1 cellular context compared by ENCODE assay signal in the genomic region with DNA sequence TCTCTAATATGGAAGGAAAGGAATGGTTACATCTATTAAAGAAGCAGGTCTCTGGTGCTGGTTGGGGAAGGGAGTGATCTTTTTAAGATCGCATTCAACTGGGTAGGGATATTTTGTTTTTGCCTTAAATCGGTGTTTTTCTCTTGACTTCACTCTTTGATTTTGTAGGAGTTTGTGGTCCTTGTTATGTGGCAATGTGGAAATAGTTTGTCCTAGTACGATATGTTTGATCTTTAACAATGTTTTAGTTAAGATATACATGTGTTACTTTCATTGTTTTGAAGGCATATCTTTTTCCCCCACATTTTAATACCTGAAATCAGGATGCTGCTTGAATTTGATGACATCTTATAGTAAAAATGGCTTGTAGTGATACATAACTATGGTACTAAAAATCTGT.
TF ChIP-seq lines count a peak whose summit lies in the region.

No MANE protein-coding gene starts in this region.

TF ChIP-seq in HepG2, 621 proteins besides CTCF, POLR2A, EP300 and RAD21:
- TF ChIP-seq ZNF891 (CRISPR knock-in tag; IDR thresholded peaks at IDR 0.05) (no peak), SNAPC2 (CRISPR knock-in tag; IDR thresholded peaks at IDR 0.05) (no peak), DNMT1 (CRISPR knock-in tag; IDR thresholded peaks at IDR 0.05) (no peak), PPARG (CRISPR knock-in tag; conservative IDR thresholded peaks at IDR 0.05) (no peak), BCL3 (CRISPR knock-in tag; IDR thresholded peaks at IDR 0.05) (no peak), ZNF563 (CRISPR knock-in tag; IDR thresholded peaks at IDR 0.05) (no peak), RBFOX2 (IDR thresholded peaks at IDR 0.05; ENCODE audit: low read depth, low read length) (0 out of 2 replicates have a peak, but pooled peaks have one; percentile 16), DPF2 (CRISPR knock-in tag; IDR thresholded peaks at IDR 0.05; ENCODE audit: borderline replicate concordance, low read depth) (no peak)
